23 cellular contexts compared by ENCODE assay signal in genomic region chr13:49533586-49534269, GRCh38. TPM values are rescaled to one million over a fixed set of nuclear protein-coding genes. Genes with fewer than 3 reads are reported as not detected.
DNase-seq lines count a peak whose midpoint lies in the region; ATAC-seq and TF ChIP-seq lines count a peak whose summit lies in the region.
"Had no signal": no experiment of that assay in that cellular context is flagged by ENCODE, and none has a peak within 500 bp of the region (broad histone marks: within the 10 kb centered on the region; RNA-seq: fewer than 3 reads in every experiment).

No MANE protein-coding gene starts in this region.

- intact Hi-C loops in dendritic cell treated with granulocyte-macrophage colony-stimulating factor and Interleukin-4, amounts not matched to agents 40 ng/mL and 50 ng/mL, for 4 days (cut with micrococcal nuclease) = no loop called here
- intact Hi-C loops in upper lobe of right lung (cut with DNase I) = no loop called here

- CTCF ChIA-PET in SK-N-SH (lab: Yijun Ruan, JAX) = no interaction called here

- H3K27me3 ChIP-seq in upper lobe of right lung (no peaks in the 10 kb centered on the region), SK-N-SH (ENCODE audit: insufficient read depth) (no peaks in the 10 kb centered on the region)
- H3K27me3 ChIP-seq: heart left ventricle, testis had no signal

- no peak overlapping the region for H3K4me2 ChIP-seq in SK-N-SH

- H3K4me1 ChIP-seq in upper lobe of right lung (no peaks in the 10 kb centered on the region), SK-N-SH (ENCODE audit: control insufficient read depth in 1 of 2, insufficient read depth in 2 of 2, low read depth in 1 of 2, low read length in 1 of 2) (no peaks in the 10 kb centered on the region)
- H3K4me1 ChIP-seq: testis had no signal

- WGBS in SK-N-SH (ENCODE audit: low lambda C conversion rate) = 75% methylated on average over 7 of the region's 7 CpGs

- H3K9me3 Mint-ChIP-seq in dendritic cell treated with granulocyte-macrophage colony-stimulating factor and Interleukin-4, amounts not matched to agents 40 ng/mL and 50 ng/mL, for 4 days = no peaks in the 10 kb centered on the region
- H3K9me3 Mint-ChIP-seq: activated CD4-positive, alpha-beta memory T cell treated with anti-CD3 and anti-CD28 coated beads, Interleukin-2, amount 10 ng/mL, durations not matched to agents 7 days and 5 days; activated T-cell treated with anti-CD3 and anti-CD28 coated beads, Interleukin-2, amount 50 U/mL, for 4 hours; natural killer cell had no signal

- H3K9me3 ChIP-seq in upper lobe of right lung (no peaks in the 10 kb centered on the region), SK-N-SH (no peaks in the 10 kb centered on the region)
- H3K9me3 ChIP-seq: heart left ventricle, testis had no signal

- peak overlapping the region; percentile 32 for H3K4me3 Mint-ChIP-seq in dendritic cell treated with granulocyte-macrophage colony-stimulating factor and Interleukin-4, amounts not matched to agents 40 ng/mL and 50 ng/mL, for 4 days
- H3K4me3 Mint-ChIP-seq: activated CD4-positive, alpha-beta memory T cell treated with anti-CD3 and anti-CD28 coated beads, Interleukin-2, amount 10 ng/mL, durations not matched to agents 7 days and 5 days; activated naive CD8-positive, alpha-beta T cell; activated T-cell treated with anti-CD3 and anti-CD28 coated beads, Interleukin-2, amount 50 U/mL, for 4 hours; natural killer cell had no signal

- DNase-seq in SIG-M5 treated with dmso at 0.1 percent for 504 hours (lab: John Stamatoyannopoulos, UW; ENCODE audit: unreplicated experiment) = peak; percentile 44
- no peak for DNase-seq in SIG-M5 (lab: John Stamatoyannopoulos, UW)
- DNase-seq in NOMO-1 treated with dmso at 0.1 percent for 144 hours (lab: John Stamatoyannopoulos, UW; ENCODE audit: unreplicated experiment) = peak; percentile 47
- DNase-seq in upper lobe of right lung = no peak
- DNase-seq in SK-N-SH = no peak
- no peak for DNase-seq in NCI-H82 treated with DMSO at 0.1 percent for 48 hours (lab: John Stamatoyannopoulos, UW; ENCODE audit: unreplicated experiment)
- DNase-seq: 8988T; activated CD4-positive, alpha-beta memory T cell treated with anti-CD3 and anti-CD28 coated beads, Interleukin-2, amount 10 ng/mL, durations not matched to agents 7 days and 5 days; activated T-cell treated with anti-CD3 and anti-CD28 coated beads, Interleukin-2, amount 50 U/mL, for 4 hours; DMS153; heart left ventricle; natural killer cell; NCI-H1105; NCI-H524; stimulated activated CD4-positive, alpha-beta T cell treated with anti-CD3 and anti-CD28 coated beads, Interleukin-4, amount 100 ng/mL, for 4 hours; testis had no signal

- no peaks in the 10 kb centered on the region for H3K9me2 ChIP-seq in SK-N-SH

- H3K27ac ChIP-seq in upper lobe of right lung = no peak overlapping the region
- H3K27ac ChIP-seq in SK-N-SH (ENCODE audit: low read depth in 2 of 2, low read length in 1 of 2) = no peak overlapping the region
- H3K27ac ChIP-seq: C4-2B, testis, VCaP had no signal

- POLR2A ChIA-PET in SK-N-SH (lab: Yijun Ruan, JAX) = no interaction called here

- no peaks in the 10 kb centered on the region for H4K20me1 ChIP-seq in SK-N-SH (ENCODE audit: insufficient read depth)

- no peak overlapping the region for H2AFZ ChIP-seq in SK-N-SH (ENCODE audit: low read depth)

- no peaks in the 10 kb centered on the region for H3F3A ChIP-seq in SK-N-SH (replicated peaks; ENCODE audit: insufficient read depth)

- TF ChIP-seq CTCF in upper lobe of right lung (IDR thresholded peaks at IDR 0.05) = no peak
- TF ChIP-seq CTCF in SK-N-SH (IDR thresholded peaks at IDR 0.05) = no peak

- H3K9ac ChIP-seq in SK-N-SH = no peak overlapping the region

- H3K36me3 ChIP-seq in upper lobe of right lung (peaks cover 6% of the 10 kb centered on the region), SK-N-SH (replicated peaks in 1 of 2; ENCODE audit: control insufficient read depth in 1 of 2, insufficient read depth in 2 of 2, low read length in 1 of 2) (peaks cover 41 to 43% of the 10 kb centered on the region in 2 experiments)

- TF ChIP-seq EP300 in SK-N-SH (IDR thresholded peaks at IDR 0.05; ENCODE audit: borderline replicate concordance in 1 of 2, low read depth in 1 of 2, low read length in 1 of 2) = no peak

- ATAC-seq in upper lobe of right lung (peak; percentile 27), GM21381 (IDR thresholded peaks at IDR 0.05; ENCODE audit: unreplicated experiment) (no peak)
- ATAC-seq: activated T-cell treated with anti-CD3 and anti-CD28 coated beads, Interleukin-2, amount 50 U/mL, for 4 hours; heart left ventricle; natural killer cell; Panc1 had no signal

- peak overlapping the region; percentile 77 for H3K27ac Mint-ChIP-seq in dendritic cell treated with granulocyte-macrophage colony-stimulating factor and Interleukin-4, amounts not matched to agents 40 ng/mL and 50 ng/mL, for 4 days
- H3K27ac Mint-ChIP-seq: activated CD4-positive, alpha-beta memory T cell treated with anti-CD3 and anti-CD28 coated beads, Interleukin-2, amount 10 ng/mL, durations not matched to agents 7 days and 5 days had no signal

- no peaks in the 10 kb centered on the region for H3K79me2 ChIP-seq in SK-N-SH (ENCODE audit: insufficient read depth)

- H3K4me3 ChIP-seq in upper lobe of right lung (no peak overlapping the region), SK-N-SH (ENCODE audit: low read depth in 2 of 2, low read length in 1 of 2) (no peak overlapping the region)
- H3K4me3 ChIP-seq: heart left ventricle, lung, testis had no signal

- no peak for TF ChIP-seq RAD21 in SK-N-SH (IDR thresholded peaks at IDR 0.05; ENCODE audit: low read length)

- peaks cover 67% of the 10 kb centered on the region for H3K36me3 Mint-ChIP-seq in dendritic cell treated with granulocyte-macrophage colony-stimulating factor and Interleukin-4, amounts not matched to agents 40 ng/mL and 50 ng/mL, for 4 days (ENCODE audit: low read depth)

- peaks cover 57% of the 10 kb centered on the region for H3K4me1 Mint-ChIP-seq in dendritic cell treated with granulocyte-macrophage colony-stimulating factor and Interleukin-4, amounts not matched to agents 40 ng/mL and 50 ng/mL, for 4 days (ENCODE audit: low read depth)

- H3K27me3 Mint-ChIP-seq in dendritic cell treated with granulocyte-macrophage colony-stimulating factor and Interleukin-4, amounts not matched to agents 40 ng/mL and 50 ng/mL, for 4 days = no peaks in the 10 kb centered on the region
- H3K27me3 Mint-ChIP-seq: activated CD4-positive, alpha-beta memory T cell treated with anti-CD3 and anti-CD28 coated beads, Interleukin-2, amount 10 ng/mL, durations not matched to agents 7 days and 5 days; activated naive CD8-positive, alpha-beta T cell had no signal

TF ChIP-seq in SK-N-SH, 30 proteins besides CTCF, POLR2A, EP300 and RAD21 (continues in another document):
- TF ChIP-seq RFX5 (IDR thresholded peaks at IDR 0.05; ENCODE audit: low read length) = no peak
- TF ChIP-seq ELF1 (IDR thresholded peaks at IDR 0.05) = no peak
- TF ChIP-seq GABPA (IDR thresholded peaks at IDR 0.05; ENCODE audit: low read depth) = no peak
- TF ChIP-seq NFIC (IDR thresholded peaks at IDR 0.05; ENCODE audit: borderline replicate concordance) = no peak
- no peak for TF ChIP-seq SMC3 (IDR thresholded peaks at IDR 0.05; ENCODE audit: low read depth, low read length)
- no peak for TF ChIP-seq POLR2AphosphoS5 (IDR thresholded peaks at IDR 0.05; ENCODE audit: low read depth, low read length)
- TF ChIP-seq SIN3A (IDR thresholded peaks at IDR 0.05; ENCODE audit: borderline replicate concordance, low read depth, low read length) = no peak
- no peak for TF ChIP-seq REST (IDR thresholded peaks at IDR 0.05; ENCODE audit: low read depth, low read length)
- no peak for TF ChIP-seq RCOR1 (IDR thresholded peaks at IDR 0.05; ENCODE audit: low read length)
- TF ChIP-seq YY1 (IDR thresholded peaks at IDR 0.05; ENCODE audit: low read depth) = no peak
- TF ChIP-seq MXI1 (IDR thresholded peaks at IDR 0.05; ENCODE audit: low read depth, low read length) = no peak

RNA-seq across cellular contexts. Expression of gene PHF11, which starts 38.0 kb away (rescaled TPM):
- 57.7 TPM for total RNA-seq in upper lobe of right lung
- 3.0 and 3.4 TPM in 2 replicates for polyA plus RNA-seq in SK-N-SH (2012; rRNA removed)
- 2.2 and 2.3 TPM in 2 replicates for polyA plus RNA-seq in SK-N-SH (2012; cell fraction: cytosol; rRNA removed)
- 8.3 and 12.6 TPM in 2 replicates for polyA plus RNA-seq in SK-N-SH (2012; cell fraction: nucleus; rRNA removed)

RNA-seq across cellular contexts. Expression of gene RCBTB1, which starts 51.6 kb away (rescaled TPM):
- 24.7 TPM for total RNA-seq in upper lobe of right lung
- polyA plus RNA-seq in SK-N-SH (2012; rRNA removed) = 13.2 and 13.8 TPM in 2 replicates
- 15.5 and 15.8 TPM in 2 replicates for polyA plus RNA-seq in SK-N-SH (2012; cell fraction: cytosol; rRNA removed)
- 19.3 and 24.4 TPM in 2 replicates for polyA plus RNA-seq in SK-N-SH (2012; cell fraction: nucleus; rRNA removed)

Comparison
In these comparisons a context has a peak if more than half of its experiments do, and no peak if none do; other contexts are left out.
1. DNase-seq: peak in SIG-M5 treated with dmso at 0.1 percent for 504 hours (single experiment) and NOMO-1 treated with dmso at 0.1 percent for 144 hours (single experiment); none in SIG-M5 (single experiment), upper lobe of right lung (single experiment), SK-N-SH (single experiment) and NCI-H82 treated with DMSO at 0.1 percent for 48 hours (single experiment).